21 cellular contexts compared by ENCODE assay signal in the genomic region with DNA sequence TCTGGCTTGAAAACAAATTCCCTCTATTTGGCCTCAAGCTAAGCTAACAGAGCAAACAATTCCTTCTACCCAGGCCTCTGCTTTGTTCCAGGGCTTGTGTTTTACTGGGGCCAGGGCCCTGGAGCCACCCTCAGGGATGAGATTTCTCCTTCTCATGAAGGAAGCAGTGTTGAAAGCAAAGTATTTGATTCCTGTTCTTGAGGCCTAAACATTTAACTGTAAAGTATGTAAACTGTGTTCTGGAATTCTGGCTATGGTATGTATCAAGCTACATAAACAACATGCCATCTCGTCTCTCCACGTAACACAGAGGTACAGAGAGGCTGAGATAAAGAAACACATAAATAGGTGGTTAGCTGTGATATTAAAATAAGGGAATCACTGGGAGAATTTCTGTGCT.
"Had no signal": no experiment of that assay in that cellular context is flagged by ENCODE, and none has a peak within 500 bp of the region (broad histone marks: within the 10 kb centered on the region; RNA-seq: fewer than 3 reads in every experiment).

No MANE protein-coding gene starts in this region.

- H3K36me3 ChIP-seq: ascending aorta, sigmoid colon had no signal

- H3K27me3 Mint-ChIP-seq: activated CD4-positive, alpha-beta T cell treated with anti-CD3 and anti-CD28 coated beads, Interleukin-2, amount 10 ng/mL, durations not matched to agents 7 days and 5 days; activated naive CD8-positive, alpha-beta T cell treated with anti-CD3 and anti-CD28 coated beads, Interleukin-2, amount 50 U/mL, for 24 hours; activated T-cell treated with anti-CD3 and anti-CD28 coated beads, Interleukin-2, amount 50 U/mL, for 24 hours; stimulated activated memory B cell treated with anti-CD40 and anti-IgM and Interleukin-4, amounts not matched to agents 10 μg/mL and 1 μg/mL and 100 μg/mL, for 72 hours had no signal

- ATAC-seq: activated CD8-positive, alpha-beta T cell treated with anti-CD3 and anti-CD28 coated beads, Interleukin-2, amount 10 ng/mL, durations not matched to agents 7 days and 5 days; activated naive CD8-positive, alpha-beta T cell treated with anti-CD3 and anti-CD28 coated beads, Interleukin-2, amount 50 U/mL, for 24 hours; esophagus mucosa; stimulated activated memory B cell treated with anti-CD40 and anti-IgM and Interleukin-4, amounts not matched to agents 10 μg/mL and 1 μg/mL and 100 μg/mL, for 72 hours had no signal

- DNase-seq: activated CD4-positive, alpha-beta T cell treated with anti-CD3 and anti-CD28 coated beads, Interleukin-2, amount 10 ng/mL, durations not matched to agents 7 days and 5 days; activated CD4-positive, CD25-positive, alpha-beta regulatory T cell; activated CD8-positive, alpha-beta T cell treated with anti-CD3 and anti-CD28 coated beads, Interleukin-2, amount 10 ng/mL, durations not matched to agents 7 days and 5 days; activated naive CD4-positive, alpha-beta T cell treated with anti-CD3 and anti-CD28 coated beads for 36 hours; activated naive CD8-positive, alpha-beta T cell treated with anti-CD3 and anti-CD28 coated beads, Interleukin-2, amount 50 U/mL, for 24 hours; activated T-cell treated with anti-CD3 and anti-CD28 coated beads, Interleukin-2, amount 50 U/mL, for 24 hours; effector CD8-positive, alpha-beta T cell; hypothalamus; midbrain; sigmoid colon; stimulated activated CD4-positive, alpha-beta T cell treated with anti-CD3 and anti-CD28 coated beads, Interleukin-4, amount 100 ng/mL, for 4 hours; T1000 had no signal

- H3K4me3 Mint-ChIP-seq: activated CD4-positive, alpha-beta T cell treated with anti-CD3 and anti-CD28 coated beads, Interleukin-2, amount 10 ng/mL, durations not matched to agents 7 days and 5 days; activated CD8-positive, alpha-beta T cell treated with anti-CD3 and anti-CD28 coated beads, Interleukin-2, amount 10 ng/mL, durations not matched to agents 7 days and 5 days; activated naive CD4-positive, alpha-beta T cell treated with anti-CD3 and anti-CD28 coated beads for 36 hours; activated naive CD8-positive, alpha-beta T cell treated with anti-CD3 and anti-CD28 coated beads, Interleukin-2, amount 50 U/mL, for 24 hours; activated T-cell treated with anti-CD3 and anti-CD28 coated beads, Interleukin-2, amount 50 U/mL, for 24 hours; dendritic cell treated with granulocyte-macrophage colony-stimulating factor and Interleukin-4, amounts not matched to agents 40 ng/mL and 50 ng/mL, for 4 days; nephron; stimulated activated memory B cell treated with anti-CD40 and anti-IgM and Interleukin-4, amounts not matched to agents 10 μg/mL and 1 μg/mL and 100 μg/mL, for 72 hours had no signal

- H3K4me1 ChIP-seq: ascending aorta, parathyroid adenoma had no signal

- H3K4me1 Mint-ChIP-seq: activated CD4-positive, alpha-beta T cell treated with anti-CD3 and anti-CD28 coated beads, Interleukin-2, amount 10 ng/mL, durations not matched to agents 7 days and 5 days; activated naive CD8-positive, alpha-beta T cell treated with anti-CD3 and anti-CD28 coated beads, Interleukin-2, amount 50 U/mL, for 24 hours; stimulated activated memory B cell treated with anti-CD40 and anti-IgM and Interleukin-4, amounts not matched to agents 10 μg/mL and 1 μg/mL and 100 μg/mL, for 72 hours had no signal

- H3K27ac Mint-ChIP-seq: activated CD4-positive, alpha-beta T cell treated with anti-CD3 and anti-CD28 coated beads, Interleukin-2, amount 10 ng/mL, durations not matched to agents 7 days and 5 days; activated CD8-positive, alpha-beta T cell treated with anti-CD3 and anti-CD28 coated beads, Interleukin-2, amount 10 ng/mL, durations not matched to agents 7 days and 5 days; activated naive CD4-positive, alpha-beta T cell treated with anti-CD3 and anti-CD28 coated beads for 36 hours; activated naive CD8-positive, alpha-beta T cell treated with anti-CD3 and anti-CD28 coated beads, Interleukin-2, amount 50 U/mL, for 24 hours; activated T-cell treated with anti-CD3 and anti-CD28 coated beads, Interleukin-2, amount 50 U/mL, for 24 hours; activated T-helper 2 cell treated with anti-CD3 and anti-CD28 coated beads, Interferon-gamma antibody, Interleukin-2, Interleukin-4, amounts not matched to agents 10 μg/mL and 5 μg/mL and 100 μg/mL, durations not matched to agents 14 hours and 24 hours and 36 hours; dendritic cell treated with granulocyte-macrophage colony-stimulating factor and Interleukin-4, amounts not matched to agents 40 ng/mL and 50 ng/mL, for 4 days; nephron; stimulated activated memory B cell treated with anti-CD40 and anti-IgM and Interleukin-4, amounts not matched to agents 10 μg/mL and 1 μg/mL and 100 μg/mL, for 72 hours had no signal

- H3K9me3 ChIP-seq: ascending aorta, sigmoid colon had no signal

- H3K9me3 Mint-ChIP-seq: activated T-cell treated with anti-CD3 and anti-CD28 coated beads, Interleukin-2, amount 50 U/mL, for 24 hours; activated T-helper 2 cell treated with anti-CD3 and anti-CD28 coated beads, Interferon-gamma antibody, Interleukin-2, Interleukin-4, amounts not matched to agents 10 μg/mL and 5 μg/mL and 100 μg/mL, durations not matched to agents 14 hours and 24 hours and 36 hours; dendritic cell treated with granulocyte-macrophage colony-stimulating factor and Interleukin-4, amounts not matched to agents 40 ng/mL and 50 ng/mL, for 4 days; stimulated activated memory B cell treated with anti-CD40 and anti-IgM and Interleukin-4, amounts not matched to agents 10 μg/mL and 1 μg/mL and 100 μg/mL, for 72 hours had no signal

- H3K27ac ChIP-seq: ascending aorta, parathyroid adenoma had no signal

- H3K4me3 ChIP-seq: ascending aorta, lung, sigmoid colon had no signal

- FAIRE-seq: keratinocyte had no signal

- H3K27me3 ChIP-seq: ascending aorta, sigmoid colon had no signal
